ENCODE assay signal across 17 cellular contexts in the genomic region with DNA sequence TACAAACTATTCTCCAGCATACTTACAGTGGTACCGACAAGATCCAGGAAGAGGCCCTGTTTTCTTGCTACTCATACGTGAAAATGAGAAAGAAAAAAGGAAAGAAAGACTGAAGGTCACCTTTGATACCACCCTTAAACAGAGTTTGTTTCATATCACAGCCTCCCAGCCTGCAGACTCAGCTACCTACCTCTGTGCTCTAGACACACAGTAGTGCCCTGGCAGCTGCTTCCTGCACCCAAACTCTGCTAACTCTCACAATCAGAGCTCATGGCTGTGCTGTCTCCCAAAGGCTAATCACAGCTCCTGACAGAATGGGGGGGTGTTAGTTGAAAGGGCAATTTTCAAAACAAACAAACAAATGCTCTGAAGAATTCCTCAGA.
DNase-seq lines count a peak whose midpoint lies in the region; ATAC-seq and TF ChIP-seq lines count a peak whose summit lies in the region.
"Had no signal": no experiment of that assay in that cellular context is flagged by ENCODE, and none has a peak within 500 bp of the region (broad histone marks: within the 10 kb centered on the region; RNA-seq: fewer than 3 reads in every experiment).

No MANE protein-coding gene starts in this region.

- H3K9me3 ChIP-seq in cardiac muscle cell (ENCODE audit: low read depth): no peaks in the 10 kb centered on the region
- H3K9me3 ChIP-seq in heart left ventricle: peaks cover 0 to 4% (median 0%) of the 10 kb centered on the region in 12 donors
- H3K9me3 ChIP-seq: sigmoid colon, upper lobe of left lung had no signal

- H3K27ac Mint-ChIP-seq in T-cell (peak overlapping the region; percentile 46 to 61), type B pancreatic cell (peak overlapping the region; percentile 61)
- H3K27ac Mint-ChIP-seq in activated naive CD8-positive, alpha-beta T cell treated with anti-CD3 and anti-CD28 coated beads for 36 hours: peak overlapping the region; percentile 74

- H3K27me3 Mint-ChIP-seq in T-cell (peaks cover 8 to 14% of the 10 kb centered on the region in 2 donors), type B pancreatic cell (no peaks in the 10 kb centered on the region)
- H3K27me3 Mint-ChIP-seq in activated naive CD8-positive, alpha-beta T cell treated with anti-CD3 and anti-CD28 coated beads for 36 hours: peaks cover 15% of the 10 kb centered on the region

- peak overlapping the region; percentile 52 for H3K27ac ChIP-seq in cardiac muscle cell
- no peak overlapping the region for H3K27ac ChIP-seq in heart left ventricle
- H3K27ac ChIP-seq: RWPE1, sigmoid colon, upper lobe of left lung, WERI-Rb-1 had no signal

- 48 to 69% (median 64%) methylated on average over 2 of the region's 2 CpGs for WGBS in heart left ventricle, 4 donors

- intact Hi-C loops in heart left ventricle (cut with DNase I): no loop called here

- POLR2A ChIA-PET in T-cell (lab: Charles Lee): no interaction called here

- CTCF ChIA-PET in T-cell (lab: Charles Lee): interaction anchor here in 1 of 2 donors (1.6 kb wide), 1 partner anchor 18 kb away, joined by 5 read pairs; no protein-coding TSS in a partner anchor

- H3K36me3 Mint-ChIP-seq in T-cell (no peaks in the 10 kb centered on the region), type B pancreatic cell (no peaks in the 10 kb centered on the region)
- H3K36me3 Mint-ChIP-seq in activated naive CD8-positive, alpha-beta T cell treated with anti-CD3 and anti-CD28 coated beads for 36 hours: no peaks in the 10 kb centered on the region

- H3K36me3 ChIP-seq in cardiac muscle cell: no peaks in the 10 kb centered on the region
- H3K36me3 ChIP-seq in heart left ventricle: no peaks in the 10 kb centered on the region
- H3K36me3 ChIP-seq: sigmoid colon, upper lobe of left lung, WERI-Rb-1 had no signal

- no peak for ATAC-seq in heart left ventricle
- peak in 3 of 4 experiments; percentile 37 to 62 (median 43) for ATAC-seq in T-cell (replicated peaks in 1 of 4)

- H3K27me3 ChIP-seq in cardiac muscle cell (no peaks in the 10 kb centered on the region), heart left ventricle (no peaks in the 10 kb centered on the region)
- H3K27me3 ChIP-seq: sigmoid colon, upper lobe of left lung had no signal

- peak overlapping the region; percentile 61 to 71 (median 66) for H3K4me3 Mint-ChIP-seq in T-cell
- peak overlapping the region; percentile 66 for H3K4me3 Mint-ChIP-seq in activated naive CD8-positive, alpha-beta T cell treated with anti-CD3 and anti-CD28 coated beads for 36 hours
- no peak overlapping the region for H3K4me3 Mint-ChIP-seq in type B pancreatic cell
- H3K4me3 Mint-ChIP-seq: neural crest cell had no signal

- H3K4me3 ChIP-seq in cardiac muscle cell (no peak overlapping the region), heart left ventricle (no peak overlapping the region)
- H3K4me3 ChIP-seq: sigmoid colon, upper lobe of left lung had no signal

- H3K4me1 ChIP-seq in cardiac muscle cell (ENCODE audit: low read depth) (peaks cover 7% of the 10 kb centered on the region), heart left ventricle (no peaks in the 10 kb centered on the region)
- H3K4me1 ChIP-seq: sigmoid colon, upper lobe of left lung had no signal

- TF ChIP-seq CTCF in cardiac muscle cell (IDR thresholded peaks at IDR 0.05; ENCODE audit: low read depth, low read length): no peak
- no peak for TF ChIP-seq CTCF in heart left ventricle (IDR thresholded peaks at IDR 0.05)
- TF ChIP-seq CTCF in type B pancreatic cell (conservative IDR thresholded peaks at IDR 0.05): no peak

- H3K4me1 Mint-ChIP-seq in T-cell (peaks cover 4 to 5% (median 5%) of the 10 kb centered on the region in 3 donors), type B pancreatic cell (ENCODE audit: unreplicated experiment) (no peaks in the 10 kb centered on the region)
- H3K4me1 Mint-ChIP-seq in activated naive CD8-positive, alpha-beta T cell treated with anti-CD3 and anti-CD28 coated beads for 36 hours: peaks cover 8% of the 10 kb centered on the region

- H3K9me3 Mint-ChIP-seq in T-cell (peaks cover 0 to 4% (median 0%) of the 10 kb centered on the region in 3 donors), type B pancreatic cell (no peaks in the 10 kb centered on the region)
- no peaks in the 10 kb centered on the region for H3K9me3 Mint-ChIP-seq in activated naive CD8-positive, alpha-beta T cell treated with anti-CD3 and anti-CD28 coated beads for 36 hours

- no peak for TF ChIP-seq POLR2A in heart left ventricle (IDR thresholded peaks at IDR 0.05)

- no peak for DNase-seq in cardiac muscle cell (ENCODE audit: low read depth in 1 of 2, low spot score in 1 of 2)
- no peak for DNase-seq in heart left ventricle
- no peak for DNase-seq in T-cell
- DNase-seq in activated naive CD8-positive, alpha-beta T cell treated with anti-CD3 and anti-CD28 coated beads for 36 hours: no peak
- no peak for DNase-seq in type B pancreatic cell (ENCODE audit: extremely low spot score, unreplicated experiment)
- no peak for DNase-seq in CD1c-positive myeloid dendritic cell (ENCODE audit: extremely low spot score)
- no peak for DNase-seq in glomerular visceral epithelial cell (ENCODE audit: extremely low spot score)
- DNase-seq in amygdala (lab: John Stamatoyannopoulos, UW): no peak
- DNase-seq: aorta, NCI-H226, NCI-H774, sigmoid colon, T-helper 9 cell, upper lobe of left lung, WERI-Rb-1 had no signal

Comparison
In these comparisons a context has a peak if more than half of its experiments do, and no peak if none do; other contexts are left out.
1. ATAC-seq: peak in T-cell (3 of 4); none in heart left ventricle (0 of 4).
2. Peak in every context shown above with its lines, with median percentiles within 50 percentile points of each other: H3K27ac Mint-ChIP-seq.